9 cellular contexts compared by ENCODE assay signal in the genomic region with DNA sequence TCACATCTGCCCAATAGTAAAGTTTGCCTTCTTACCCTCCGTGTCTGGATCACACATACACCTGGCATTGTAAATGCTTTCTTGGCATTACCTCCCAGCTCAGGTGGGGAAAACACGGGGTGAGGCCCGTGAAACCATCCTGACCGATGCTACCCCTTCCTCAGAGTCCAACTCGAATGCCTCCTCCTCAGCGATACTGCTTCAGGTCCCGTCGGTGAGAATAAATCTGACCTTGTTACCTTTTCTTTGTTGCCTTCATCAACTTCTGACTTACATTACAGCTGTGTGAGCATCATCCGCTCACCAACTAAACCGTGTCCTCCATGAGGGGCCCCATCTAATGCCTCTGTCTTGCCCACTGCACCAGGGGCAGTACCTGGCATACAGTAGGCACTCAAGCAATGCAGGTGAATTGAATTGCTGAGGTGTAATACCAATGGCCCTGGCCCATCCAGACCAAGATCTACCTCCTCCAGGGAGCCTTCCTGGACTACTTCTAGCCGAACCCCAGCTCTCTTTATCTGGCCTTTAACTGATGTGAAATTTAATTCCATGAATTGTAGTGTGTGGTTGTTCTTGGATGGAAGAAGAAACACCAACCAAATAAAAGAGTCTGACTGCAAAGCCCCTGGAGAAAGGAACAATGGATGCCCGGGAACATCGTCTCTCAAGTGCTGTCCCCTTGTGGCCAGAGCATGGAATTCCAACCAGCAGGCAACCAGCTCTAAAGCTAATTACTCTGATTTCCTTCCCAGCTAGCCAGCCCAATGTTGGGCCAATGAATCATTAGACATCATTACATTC.
DNase-seq lines count a peak whose midpoint lies in the region; ATAC-seq and TF ChIP-seq lines count a peak whose summit lies in the region.
"Had no signal": no experiment of that assay in that cellular context is flagged by ENCODE, and none has a peak within 500 bp of the region (broad histone marks: within the 10 kb centered on the region; RNA-seq: fewer than 3 reads in every experiment).

No MANE protein-coding gene starts in this region.

- H3K36me3 ChIP-seq in fibroblast of lung (ENCODE audit: control insufficient read depth, insufficient read depth, low read length) (no peaks in the 10 kb centered on the region), parathyroid adenoma (ENCODE audit: control insufficient read depth, insufficient read depth, low read length) (no peaks in the 10 kb centered on the region)

- CTCF ChIA-PET in RWPE1 (lab: Yijun Ruan, JAX) = interaction anchor here (0.5 to 1.7 kb wide), 16 partner anchors 9 to 1197 kb away, joined by 3 to 8 read pairs (median 4); no protein-coding TSS in a partner anchor

- no peaks in the 10 kb centered on the region for H4K20me1 ChIP-seq in fibroblast of lung (ENCODE audit: control insufficient read depth, extremely low read depth, insufficient read depth, low read length)

- H3K36me3 Mint-ChIP-seq in stimulated activated effector memory CD8-positive, alpha-beta T cell treated with anti-CD3 and anti-CD28 coated beads, Interleukin-12 subunit alpha, Interleukin-12 subunit beta, amount 100 ng/mL, for 72 hours = no peaks in the 10 kb centered on the region

- H3K4me1 Mint-ChIP-seq in stimulated activated effector memory CD8-positive, alpha-beta T cell treated with anti-CD3 and anti-CD28 coated beads, Interleukin-12 subunit alpha, Interleukin-12 subunit beta, amount 100 ng/mL, for 72 hours = no peaks in the 10 kb centered on the region

- no peak overlapping the region for H3K27ac Mint-ChIP-seq in stimulated activated effector memory CD8-positive, alpha-beta T cell treated with anti-CD3 and anti-CD28 coated beads, Interleukin-12 subunit alpha, Interleukin-12 subunit beta, amount 100 ng/mL, for 72 hours

- no peak overlapping the region for H3K4me3 ChIP-seq in Jurkat, Clone E6-1 (ENCODE audit: low read length)
- H3K4me3 ChIP-seq in fibroblast of lung (replicated peaks in 1 of 4; ENCODE audit: control extremely low read depth in 1 of 4, insufficient read depth in 1 of 4, low read depth in 3 of 4, low read length in 4 of 4) (no peak overlapping the region), parathyroid adenoma (ENCODE audit: low read depth, low read length) (no peak overlapping the region)
- H3K4me3 ChIP-seq: skin epidermis had no signal

- no peak overlapping the region for H3K4me3 Mint-ChIP-seq in stimulated activated effector memory CD8-positive, alpha-beta T cell treated with anti-CD3 and anti-CD28 coated beads, Interleukin-12 subunit alpha, Interleukin-12 subunit beta, amount 100 ng/mL, for 72 hours

- H3K9me3 Mint-ChIP-seq in stimulated activated effector memory CD8-positive, alpha-beta T cell treated with anti-CD3 and anti-CD28 coated beads, Interleukin-12 subunit alpha, Interleukin-12 subunit beta, amount 100 ng/mL, for 72 hours = no peaks in the 10 kb centered on the region

- H3K9me3 ChIP-seq in fibroblast of lung (ENCODE audit: control insufficient read depth, insufficient read depth, low read depth, low read length) = no peaks in the 10 kb centered on the region
- no peaks in the 10 kb centered on the region for H3K9me3 ChIP-seq in parathyroid adenoma (ENCODE audit: control insufficient read depth, low read length)

- ATAC-seq in HG02840 (IDR thresholded peaks at IDR 0.05; ENCODE audit: low FRiP score, unreplicated experiment) = no peak
- no peak for ATAC-seq in stimulated activated effector memory CD8-positive, alpha-beta T cell treated with anti-CD3 and anti-CD28 coated beads, Interleukin-12 subunit alpha, Interleukin-12 subunit beta, amount 100 ng/mL, for 72 hours

- no peaks in the 10 kb centered on the region for H3K79me2 ChIP-seq in fibroblast of lung (ENCODE audit: control insufficient read depth, insufficient read depth, low read length)
- H3K79me2 ChIP-seq in parathyroid adenoma = no peaks in the 10 kb centered on the region

- no peaks in the 10 kb centered on the region for H3K4me1 ChIP-seq in fibroblast of lung (ENCODE audit: control insufficient read depth, extremely low read depth, insufficient read depth, low read length)
- H3K4me1 ChIP-seq in parathyroid adenoma = no peaks in the 10 kb centered on the region

- H3K27ac ChIP-seq in RWPE1 (no peak overlapping the region), fibroblast of lung (ENCODE audit: insufficient read depth, low read length) (no peak overlapping the region), parathyroid adenoma (no peak overlapping the region)
- H3K27ac ChIP-seq: skin epidermis had no signal

- no peak overlapping the region for H3K9ac ChIP-seq in fibroblast of lung (ENCODE audit: insufficient read depth, low read length)
- H3K9ac ChIP-seq in parathyroid adenoma = no peak overlapping the region

- TF ChIP-seq CTCF in RWPE1 (conservative IDR thresholded peaks at IDR 0.05; ENCODE audit: low read depth) (peak; percentile 93), fibroblast of lung (conservative IDR thresholded peaks at IDR 0.05 in 1 of 2, IDR thresholded peaks at IDR 0.05 in 1 of 2; ENCODE audit: low read depth in 1 of 2, low read length in 2 of 2) (peak; percentile 85 to 87), parathyroid adenoma (IDR thresholded peaks at IDR 0.05) (peak; percentile 84)

- DNase-seq in DMS53 (lab: John Stamatoyannopoulos, UW) (peak; percentile 44), DMS53 treated with DMSO at 0.1 percent for 48 hours (lab: John Stamatoyannopoulos, UW; ENCODE audit: unreplicated experiment) (no peak), RWPE1 (ENCODE audit: low spot score) (peak; percentile 78), fibroblast of lung (ENCODE audit: low read depth in 2 of 2) (peak; percentile 30 to 51)
- peak; percentile 64 for DNase-seq in Jurkat, Clone E6-1 (ENCODE audit: low read depth, low spot score)
- DNase-seq in stimulated activated effector memory CD8-positive, alpha-beta T cell treated with anti-CD3 and anti-CD28 coated beads, Interleukin-12 subunit alpha, Interleukin-12 subunit beta, amount 100 ng/mL, for 72 hours (ENCODE audit: low spot score in 2 of 2) = no peak

- POLR2A ChIA-PET in RWPE1 (lab: Yijun Ruan, JAX; ENCODE audit: low non-redundant PET) = no interaction called here

- H3K27me3 ChIP-seq in fibroblast of lung (ENCODE audit: control insufficient read depth, insufficient read depth, low read length) (no peaks in the 10 kb centered on the region), parathyroid adenoma (ENCODE audit: control insufficient read depth, insufficient read depth, low read length) (no peaks in the 10 kb centered on the region)

- no peak overlapping the region for H3K4me2 ChIP-seq in fibroblast of lung (ENCODE audit: extremely low read depth, insufficient read depth, low read length)
- no peak overlapping the region for H3K4me2 ChIP-seq in parathyroid adenoma (ENCODE audit: low read length)

- H2AFZ ChIP-seq in fibroblast of lung (ENCODE audit: low read length) (no peak overlapping the region), parathyroid adenoma (no peak overlapping the region)

Comparison
In these comparisons a context has a peak if more than half of its experiments do, and no peak if none do; other contexts are left out.
1. DNase-seq: peak in DMS53 (single experiment), Jurkat, Clone E6-1 (single experiment), RWPE1 (single experiment) and fibroblast of lung (2 of 2); none in DMS53 treated with DMSO at 0.1 percent for 48 hours (single experiment) and stimulated activated effector memory CD8-positive, alpha-beta T cell treated with anti-CD3 and anti-CD28 coated beads, Interleukin-12 subunit alpha, Interleukin-12 subunit beta, amount 100 ng/mL, for 72 hours (0 of 2).
2. Peak in every context shown above with its lines, with median percentiles within 50 percentile points of each other: CTCF ChIP-seq.